Comparison of ENCODE assay signal across 18 cellular contexts in genomic region chrX:96102997-96103396, GRCh38.
"Had no signal": no experiment of that assay in that cellular context is flagged by ENCODE, and none has a peak within 500 bp of the region (broad histone marks: within the 10 kb centered on the region; RNA-seq: fewer than 3 reads in every experiment).

No MANE protein-coding gene starts in this region.

- H3K4me1 ChIP-seq: ascending aorta, gastroesophageal sphincter, heart right ventricle, prostate gland, right lobe of liver, uterus had no signal

- ATAC-seq: activated CD4-positive, alpha-beta T cell treated with anti-CD3 and anti-CD28 coated beads for 36 hours; gastroesophageal sphincter; heart right ventricle; left lobe of liver; naive thymus-derived CD8-positive, alpha-beta T cell; right lobe of liver; stimulated activated naive CD8-positive, alpha-beta T cell treated with anti-CD3 and anti-CD28 coated beads, Interleukin-15, amount 100 ng/mL, for 72 hours had no signal

- H3K36me3 ChIP-seq: ascending aorta, gastroesophageal sphincter, heart right ventricle, prostate gland, right lobe of liver, thoracic aorta, uterus had no signal

- H3K9me3 ChIP-seq: ascending aorta, gastroesophageal sphincter, heart right ventricle, prostate gland, right lobe of liver, thoracic aorta, uterus had no signal

- H3K4me3 ChIP-seq: ascending aorta, gastroesophageal sphincter, heart right ventricle, prostate gland, right lobe of liver, thoracic aorta, uterus had no signal

- H3K27me3 ChIP-seq: ascending aorta, gastroesophageal sphincter, heart right ventricle, right lobe of liver, uterus had no signal

- H3K27ac ChIP-seq: ascending aorta, gastroesophageal sphincter, heart right ventricle, prostate gland, right lobe of liver, thoracic aorta, uterus had no signal

- FAIRE-seq: bronchial epithelial cell, islet of Langerhans had no signal

- DNase-seq: activated CD4-positive, alpha-beta memory T cell treated with anti-CD3 and anti-CD28 coated beads for 36 hours; activated CD4-positive, alpha-beta T cell treated with anti-CD3 and anti-CD28 coated beads for 36 hours; activated naive CD4-positive, alpha-beta T cell treated with anti-CD3 and anti-CD28 coated beads, Interleukin-2, amount 10 ng/mL, durations not matched to agents 7 days and 5 days; activated T-cell treated with anti-CD3 and anti-CD28 coated beads, Interleukin-2, amount 50 U/mL, for 24 hours; heart right ventricle; naive thymus-derived CD8-positive, alpha-beta T cell; stimulated activated CD4-positive, alpha-beta T cell treated with anti-CD3 and anti-CD28 coated beads, Interleukin-1b, Interleukin-23, amount 100 ng/mL, for 48 hours; stimulated activated naive CD8-positive, alpha-beta T cell treated with anti-CD3 and anti-CD28 coated beads, Interleukin-15, amount 100 ng/mL, for 72 hours; T-helper 2 cell; uterus had no signal
